Comparison of ENCODE assay signal across 1 cellular context in genomic region chr5:143197260-143197656, GRCh38.
TF ChIP-seq lines count a peak whose summit lies in the region.

No MANE protein-coding gene starts in this region.

TF ChIP-seq in GM23338, 12 proteins besides CTCF, POLR2A, EP300 and RAD21 (continued from another document):
- TF ChIP-seq, protein P1, sequence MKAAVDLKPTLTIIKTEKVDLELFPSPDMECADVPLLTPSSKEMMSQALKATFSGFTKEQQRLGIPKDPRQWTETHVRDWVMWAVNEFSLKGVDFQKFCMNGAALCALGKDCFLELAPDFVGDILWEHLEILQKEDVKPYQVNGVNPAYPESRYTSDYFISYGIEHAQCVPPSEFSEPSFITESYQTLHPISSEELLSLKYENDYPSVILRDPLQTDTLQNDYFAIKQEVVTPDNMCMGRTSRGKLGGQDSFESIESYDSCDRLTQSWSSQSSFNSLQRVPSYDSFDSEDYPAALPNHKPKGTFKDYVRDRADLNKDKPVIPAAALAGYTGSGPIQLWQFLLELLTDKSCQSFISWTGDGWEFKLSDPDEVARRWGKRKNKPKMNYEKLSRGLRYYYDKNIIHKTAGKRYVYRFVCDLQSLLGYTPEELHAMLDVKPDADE (IDR thresholded peaks at IDR 0.05) = no peak
- TF ChIP-seq EZH2phosphoT487 (IDR thresholded peaks at IDR 0.05; ENCODE audit: unreplicated experiment) (no peak), NANOG (IDR thresholded peaks at IDR 0.05; ENCODE audit: borderline replicate concordance) (no peak), POLR2AphosphoS5 (IDR thresholded peaks at IDR 0.05; ENCODE audit: low read depth) (no peak), ZNF462 (CRISPR knock-in tag; IDR thresholded peaks at IDR 0.05) (no peak), CREB1 (CRISPR knock-in tag; IDR thresholded peaks at IDR 0.05; ENCODE audit: low read depth) (no peak)
